In the genomic region with DNA sequence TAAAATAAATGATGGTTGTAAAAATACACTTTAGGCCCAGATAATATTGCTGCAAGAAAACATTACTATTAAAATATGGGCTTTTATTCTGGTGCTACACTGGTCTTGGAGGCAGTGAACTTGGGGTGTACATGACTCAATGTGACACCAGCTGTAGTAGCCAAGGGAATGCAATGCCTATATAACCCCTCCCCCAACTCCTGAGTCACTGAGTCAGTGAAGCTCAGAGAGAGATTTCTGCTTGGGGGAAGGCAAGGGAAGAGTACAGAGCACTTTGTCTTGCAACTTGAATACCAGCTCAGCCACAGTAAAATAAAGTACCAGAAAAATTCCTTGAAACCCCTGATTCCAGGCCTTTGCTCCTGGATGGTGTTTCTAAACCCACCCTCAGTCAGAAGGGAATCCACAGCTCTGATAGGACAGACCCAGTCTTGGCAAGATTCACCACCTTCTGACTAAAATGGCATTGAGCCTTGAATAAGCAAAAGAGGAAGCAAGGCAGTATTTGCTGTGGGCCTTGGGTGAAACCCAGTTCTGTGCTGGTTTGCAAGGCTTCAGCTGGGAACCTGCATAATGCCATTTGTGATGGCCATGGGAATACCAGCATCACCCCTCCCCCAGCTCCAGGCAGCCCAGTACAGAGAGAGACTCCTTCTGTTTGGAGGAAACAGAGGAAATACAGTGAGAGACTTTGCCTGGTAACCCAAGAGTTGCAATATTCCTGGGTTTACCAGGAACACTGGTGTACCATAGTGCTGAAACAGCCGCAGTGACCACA, we compare ENCODE assay signal across 19 cellular contexts.
DNase-seq lines count a peak whose midpoint lies in the region; ATAC-seq and TF ChIP-seq lines count a peak whose summit lies in the region.
"Had no signal": no experiment of that assay in that cellular context is flagged by ENCODE, and none has a peak within 500 bp of the region (broad histone marks: within the 10 kb centered on the region; RNA-seq: fewer than 3 reads in every experiment).

No MANE protein-coding gene starts in this region.

- no peaks in the 10 kb centered on the region for H3K27me3 Mint-ChIP-seq in activated T-cell treated with anti-CD3 and anti-CD28 coated beads, Interleukin-2, amount 50 U/mL, for 4 hours (ENCODE audit: low read depth)
- H3K27me3 Mint-ChIP-seq: activated T-helper 17 cell treated with anti-CD3 and anti-CD28 coated beads, Interleukin-2, amount 50 U/mL, for 72 hours; IgD-negative memory B cell; natural killer cell treated with Interleukin-12 subunit alpha and Interleukin-12 subunit beta and Interleukin-15 and Interleukin-18, amount 100 ng/mL, for 72 hours had no signal

- no TSS peak for BruUV-seq in OCI-LY7 (replicated peaks; lab: Mats Ljungman, UMichigan)

- H3K36me3 ChIP-seq in BJ (ENCODE audit: control insufficient read depth, insufficient read depth, low read length) (no peaks in the 10 kb centered on the region), OCI-LY7 (ENCODE audit: insufficient read depth, low read length) (no peaks in the 10 kb centered on the region), lower lobe of right lung (no peaks in the 10 kb centered on the region), left lung (no peaks in the 10 kb centered on the region)
- H3K36me3 ChIP-seq: esophagus squamous epithelium had no signal

- H3K27me3 ChIP-seq in BJ (ENCODE audit: control insufficient read depth, insufficient read depth, low read length) (no peaks in the 10 kb centered on the region), lower lobe of right lung (ENCODE audit: low read depth) (no peaks in the 10 kb centered on the region), left lung (no peaks in the 10 kb centered on the region)
- H3K27me3 ChIP-seq: esophagus squamous epithelium had no signal

- H3K4me1 ChIP-seq in OCI-LY7 (ENCODE audit: insufficient read depth, low read length, poor library complexity, severe bottlenecking) = no peaks in the 10 kb centered on the region
- no peaks in the 10 kb centered on the region for H3K4me1 ChIP-seq in lower lobe of right lung
- no peaks in the 10 kb centered on the region for H3K4me1 ChIP-seq in left lung
- H3K4me1 ChIP-seq: esophagus squamous epithelium had no signal

- no peaks in the 10 kb centered on the region for H3K9me3 ChIP-seq in OCI-LY7 (ENCODE audit: low read length)
- no peaks in the 10 kb centered on the region for H3K9me3 ChIP-seq in lower lobe of right lung
- peaks cover 0 to 8% of the 10 kb centered on the region in 2 donors for H3K9me3 ChIP-seq in left lung
- H3K9me3 ChIP-seq: esophagus squamous epithelium had no signal

- H3K4me2 ChIP-seq in OCI-LY7 (ENCODE audit: low read length) = no peak overlapping the region

- H3K4me3 ChIP-seq in BJ (ENCODE audit: low read depth, low read length) (no peak overlapping the region), choroid plexus epithelial cell (ENCODE audit: low read depth, low read length) (no peak overlapping the region), OCI-LY7 (ENCODE audit: low read depth, low read length, poor library complexity, severe bottlenecking) (no peak overlapping the region), lower lobe of right lung (no peak overlapping the region), left lung (no peak overlapping the region)
- H3K4me3 ChIP-seq: esophagus squamous epithelium had no signal

- intact Hi-C loops in OCI-LY7 (cut with micrococcal nuclease; ENCODE audit: unreplicated experiment) (no loop called here), lower lobe of right lung (cut with DNase I) (no loop called here), left lung (cut with DNase I) (no loop called here)

- H3K27ac ChIP-seq in OCI-LY7 (ENCODE audit: low read depth, low read length, poor library complexity, severe bottlenecking) = no peak overlapping the region
- H3K27ac ChIP-seq in lower lobe of right lung = no peak overlapping the region
- no peak overlapping the region for H3K27ac ChIP-seq in left lung
- H3K27ac ChIP-seq: esophagus squamous epithelium had no signal

- H3K9me2 ChIP-seq in OCI-LY7 (ENCODE audit: insufficient read depth, low read length) = no peaks in the 10 kb centered on the region

- no peak overlapping the region for H2AFZ ChIP-seq in OCI-LY7 (ENCODE audit: low read length)

- no peak for ATAC-seq in lower lobe of right lung
- no peak for ATAC-seq in activated T-cell treated with anti-CD3 and anti-CD28 coated beads, Interleukin-2, amount 50 U/mL, for 4 hours
- no peak for ATAC-seq in left lung
- ATAC-seq: activated CD8-positive, alpha-beta T cell treated with anti-CD3 and anti-CD28 coated beads, Interleukin-2, amount 10 ng/mL, durations not matched to agents 7 days and 5 days; activated T-helper 17 cell treated with anti-CD3 and anti-CD28 coated beads, Interleukin-2, amount 50 U/mL, for 72 hours; natural killer cell treated with Interleukin-12 subunit alpha and Interleukin-12 subunit beta and Interleukin-15 and Interleukin-18, amount 100 ng/mL, for 72 hours had no signal

- no peaks in the 10 kb centered on the region for H3K4me1 Mint-ChIP-seq in activated T-cell treated with anti-CD3 and anti-CD28 coated beads, Interleukin-2, amount 50 U/mL, for 4 hours (ENCODE audit: low read depth)
- H3K4me1 Mint-ChIP-seq: activated T-helper 17 cell treated with anti-CD3 and anti-CD28 coated beads, Interleukin-2, amount 50 U/mL, for 72 hours; IgD-negative memory B cell had no signal

- POLR2A ChIA-PET in BJ (lab: Charles Lee) (interaction anchor here (0.6 kb wide), 2 partner anchors 25 to 295 kb away, joined by 3 read pairs; no protein-coding TSS in a partner anchor), OCI-LY7 (lab: Charles Lee) (no interaction called here)

- H4K20me1 ChIP-seq in OCI-LY7 (ENCODE audit: insufficient read depth, low read length) = no peaks in the 10 kb centered on the region

- TF ChIP-seq CTCF in BJ (IDR thresholded peaks at IDR 0.05; ENCODE audit: insufficient read depth, low read depth, low read length) (no peak), choroid plexus epithelial cell (conservative IDR thresholded peaks at IDR 0.05; ENCODE audit: low read depth, low read length) (no peak), OCI-LY7 (conservative IDR thresholded peaks at IDR 0.05; ENCODE audit: low read length) (no peak), lower lobe of right lung (IDR thresholded peaks at IDR 0.05) (no peak), left lung (IDR thresholded peaks at IDR 0.05) (no peak)

- CTCF ChIA-PET in BJ (lab: Yijun Ruan, JAX) = no interaction called here
- CTCF ChIA-PET in OCI-LY7 (lab: Charles Lee; ENCODE audit: unreplicated experiment) = no interaction called here

- no peaks in the 10 kb centered on the region for H3K36me3 Mint-ChIP-seq in activated T-cell treated with anti-CD3 and anti-CD28 coated beads, Interleukin-2, amount 50 U/mL, for 4 hours (ENCODE audit: insufficient read depth)
- H3K36me3 Mint-ChIP-seq: IgD-negative memory B cell had no signal

- peaks cover 11% of the 10 kb centered on the region for H3K9me3 Mint-ChIP-seq in activated T-cell treated with anti-CD3 and anti-CD28 coated beads, Interleukin-2, amount 50 U/mL, for 4 hours
- H3K9me3 Mint-ChIP-seq: activated T-helper 17 cell treated with anti-CD3 and anti-CD28 coated beads, Interleukin-2, amount 50 U/mL, for 72 hours had no signal

- H3K4me3 Mint-ChIP-seq in activated T-cell treated with anti-CD3 and anti-CD28 coated beads, Interleukin-2, amount 50 U/mL, for 4 hours = no peak overlapping the region
- H3K4me3 Mint-ChIP-seq: activated CD8-positive, alpha-beta T cell treated with anti-CD3 and anti-CD28 coated beads, Interleukin-2, amount 10 ng/mL, durations not matched to agents 7 days and 5 days; activated T-helper 17 cell treated with anti-CD3 and anti-CD28 coated beads, Interleukin-2, amount 50 U/mL, for 72 hours; IgD-negative memory B cell; natural killer cell treated with Interleukin-12 subunit alpha and Interleukin-12 subunit beta and Interleukin-15 and Interleukin-18, amount 100 ng/mL, for 72 hours had no signal

- DNase-seq in BJ (ENCODE audit: low read depth) = peak; percentile 4
- peak; percentile 28 for DNase-seq in MV-4-11 (lab: John Stamatoyannopoulos, UW)
- peak; percentile 26 for DNase-seq in choroid plexus epithelial cell (ENCODE audit: low read depth)
- peak; percentile 76 for DNase-seq in kidney tubule cell (ENCODE audit: low spot score)
- DNase-seq in OCI-LY7 (ENCODE audit: low spot score) = no peak
- DNase-seq in lower lobe of right lung = no peak
- DNase-seq in activated T-cell treated with anti-CD3 and anti-CD28 coated beads, Interleukin-2, amount 50 U/mL, for 4 hours = no peak
- DNase-seq in left lung = no peak
- DNase-seq: activated CD8-positive, alpha-beta T cell treated with anti-CD3 and anti-CD28 coated beads, Interleukin-2, amount 10 ng/mL, durations not matched to agents 7 days and 5 days; amygdala; cortex of kidney; esophagus squamous epithelium; hypothalamus; NCI-H1105 treated with DMSO at 0.1 percent for 48 hours; NCI-H2171 treated with DMSO at 0.1 percent for 48 hours; retina had no signal

- no peaks in the 10 kb centered on the region for H3K79me2 ChIP-seq in OCI-LY7 (ENCODE audit: insufficient read depth, low read depth, low read length)

Comparison
In these comparisons a context has a peak if more than half of its experiments do, and no peak if none do; other contexts are left out.
1. DNase-seq: peak in BJ (single experiment), MV-4-11 (single experiment), choroid plexus epithelial cell (single experiment) and kidney tubule cell (single experiment); none in OCI-LY7 (single experiment), lower lobe of right lung (single experiment), activated T-cell treated with anti-CD3 and anti-CD28 coated beads, Interleukin-2, amount 50 U/mL, for 4 hours (single experiment) and left lung (0 of 2).